ENCODE assay signal across 28 cellular contexts in the genomic region with DNA sequence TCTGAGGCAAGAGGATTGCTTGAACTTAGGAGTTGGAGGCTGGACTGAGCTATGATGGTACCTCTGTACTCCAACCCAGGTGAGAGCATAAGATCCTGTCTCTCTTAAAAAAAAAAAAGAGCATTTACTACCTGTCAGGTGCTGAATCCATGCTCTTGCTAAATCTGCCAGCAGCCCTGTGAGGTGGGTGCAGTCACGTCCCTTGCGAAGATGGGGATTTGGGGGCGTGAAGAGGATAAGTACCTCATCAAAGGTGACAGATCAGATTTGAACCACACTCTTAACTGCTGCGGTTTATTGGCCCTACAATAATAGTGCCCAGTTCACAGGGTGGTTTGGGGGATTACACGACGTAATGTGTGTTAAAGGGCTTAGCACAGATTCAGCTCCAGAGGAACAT. TPM values are rescaled to one million over a fixed set of nuclear protein-coding genes. Genes with fewer than 3 reads are reported as not detected.
"Had no signal": no experiment of that assay in that cellular context is flagged by ENCODE, and none has a peak within 500 bp of the region (broad histone marks: within the 10 kb centered on the region; RNA-seq: fewer than 3 reads in every experiment).

No MANE protein-coding gene starts in this region.

- H3K36me3 Mint-ChIP-seq: activated naive CD4-positive, alpha-beta T cell treated with anti-CD3 and anti-CD28 coated beads, Interleukin-2, amount 50 U/mL, for 72 hours; natural killer cell treated with Interleukin-12 subunit alpha and Interleukin-12 subunit beta and Interleukin-15 and Interleukin-18, amount 100 ng/mL, for 72 hours; stimulated activated memory B cell treated with anti-CD40 and anti-IgM and Interleukin-4, amounts not matched to agents 10 μg/mL and 1 μg/mL and 100 μg/mL, for 72 hours had no signal

- H3K27me3 ChIP-seq: brain microvascular endothelial cell, heart right ventricle, ovary had no signal

- H3K27ac Mint-ChIP-seq: activated naive CD4-positive, alpha-beta T cell treated with anti-CD3 and anti-CD28 coated beads, Interleukin-2, amount 50 U/mL, for 72 hours; progenitor cell of endocrine pancreas; stimulated activated memory B cell treated with anti-CD40 and anti-IgM and Interleukin-4, amounts not matched to agents 10 μg/mL and 1 μg/mL and 100 μg/mL, for 72 hours had no signal

- H3K4me3 ChIP-seq: heart right ventricle, mucosa of descending colon, ovary, skin epidermis, tibial artery had no signal

- H3K36me3 ChIP-seq: brain microvascular endothelial cell, heart right ventricle, ovary, tibial artery had no signal

- ATAC-seq: activated CD4-positive, CD25-positive, alpha-beta regulatory T cell treated with anti-CD3 and anti-CD28 coated beads, Interleukin-2, amount 50 U/mL, for 24 hours; activated naive CD4-positive, alpha-beta T cell treated with anti-CD3 and anti-CD28 coated beads, Interleukin-2, amount 50 U/mL, for 72 hours; esophagus mucosa; natural killer cell treated with Interleukin-12 subunit alpha and Interleukin-12 subunit beta and Interleukin-15 and Interleukin-18, amount 100 ng/mL, for 72 hours; stimulated activated memory B cell treated with anti-CD40 and anti-IgM and Interleukin-4, amounts not matched to agents 10 μg/mL and 1 μg/mL and 100 μg/mL, for 72 hours; stimulated activated naive CD8-positive, alpha-beta T cell treated with anti-CD3 and anti-CD28 coated beads, Interleukin-15, amount 100 ng/mL, for 72 hours had no signal

- H3K9me3 ChIP-seq: heart right ventricle, mucosa of descending colon, ovary, tibial artery had no signal

- H3K9me3 Mint-ChIP-seq: activated naive CD4-positive, alpha-beta T cell treated with anti-CD3 and anti-CD28 coated beads, Interleukin-2, amount 50 U/mL, for 72 hours; natural killer cell treated with Interleukin-12 subunit alpha and Interleukin-12 subunit beta and Interleukin-15 and Interleukin-18, amount 100 ng/mL, for 72 hours; stimulated activated memory B cell treated with anti-CD40 and anti-IgM and Interleukin-4, amounts not matched to agents 10 μg/mL and 1 μg/mL and 100 μg/mL, for 72 hours; stimulated activated naive CD8-positive, alpha-beta T cell treated with anti-CD3 and anti-CD28 coated beads, Interleukin-15, amount 100 ng/mL, for 72 hours had no signal

- H3K27ac ChIP-seq: brain microvascular endothelial cell, ovary, skin epidermis, tibial artery, VCaP had no signal

- DNase-seq: activated CD4-positive, alpha-beta T cell treated with anti-CD3 and anti-CD28 coated beads for 48 hours; activated CD4-positive, alpha-beta T cell treated with anti-CD3 and anti-CD28 coated beads, Interleukin-2, amount 50 U/mL, for 48 hours; activated CD8-positive, alpha-beta memory T cell treated with anti-CD3 and anti-CD28 coated beads, Interleukin-2, amount 50 U/mL, for 4 hours; activated T-cell treated with anti-CD3 and anti-CD28 coated beads, Interleukin-2, amount 50 U/mL, for 1 hour; aorta; central memory CD4-positive, alpha-beta T cell; ovary; stimulated activated CD4-positive, alpha-beta T cell treated with anti-CD3 and anti-CD28 coated beads, Interleukin-1b, Interleukin-23, amount 100 ng/mL, for 48 hours; stimulated activated CD4-positive, alpha-beta T cell treated with anti-CD3 and anti-CD28 coated beads, Interleukin-4, amount 100 ng/mL, for 4 hours; stimulated activated CD8-positive, alpha-beta memory T cell treated with anti-CD3 and anti-CD28 coated beads, Interleukin-4, amount 100 ng/mL, for 48 hours; stimulated activated naive CD8-positive, alpha-beta T cell treated with anti-CD3 and anti-CD28 coated beads, Interleukin-15, amount 100 ng/mL, for 72 hours; T-helper 1 cell; tibial artery had no signal

- H3K4me3 Mint-ChIP-seq: natural killer cell treated with Interleukin-12 subunit alpha and Interleukin-12 subunit beta and Interleukin-15 and Interleukin-18, amount 100 ng/mL, for 72 hours; stimulated activated memory B cell treated with anti-CD40 and anti-IgM and Interleukin-4, amounts not matched to agents 10 μg/mL and 1 μg/mL and 100 μg/mL, for 72 hours; stimulated activated naive CD8-positive, alpha-beta T cell treated with anti-CD3 and anti-CD28 coated beads, Interleukin-15, amount 100 ng/mL, for 72 hours had no signal

- H3K27me3 Mint-ChIP-seq: progenitor cell of endocrine pancreas had no signal

RNA-seq across cellular contexts. Expression of gene LRRC10B, which starts 28.3 kb away (rescaled TPM):
- total RNA-seq: activated CD8-positive, alpha-beta memory T cell treated with anti-CD3 and anti-CD28 coated beads for 36 hours; activated naive CD4-positive, alpha-beta T cell treated with anti-CD3 and anti-CD28 coated beads, Interleukin-2, amount 50 U/mL, for 72 hours; lung microvascular endothelial cell; myocyte; natural killer cell treated with Interleukin-12 subunit alpha and Interleukin-12 subunit beta and Interleukin-15 and Interleukin-18, amount 100 ng/mL, for 72 hours; urinary bladder had no signal
